9 cellular contexts compared by ENCODE assay signal in the genomic region with DNA sequence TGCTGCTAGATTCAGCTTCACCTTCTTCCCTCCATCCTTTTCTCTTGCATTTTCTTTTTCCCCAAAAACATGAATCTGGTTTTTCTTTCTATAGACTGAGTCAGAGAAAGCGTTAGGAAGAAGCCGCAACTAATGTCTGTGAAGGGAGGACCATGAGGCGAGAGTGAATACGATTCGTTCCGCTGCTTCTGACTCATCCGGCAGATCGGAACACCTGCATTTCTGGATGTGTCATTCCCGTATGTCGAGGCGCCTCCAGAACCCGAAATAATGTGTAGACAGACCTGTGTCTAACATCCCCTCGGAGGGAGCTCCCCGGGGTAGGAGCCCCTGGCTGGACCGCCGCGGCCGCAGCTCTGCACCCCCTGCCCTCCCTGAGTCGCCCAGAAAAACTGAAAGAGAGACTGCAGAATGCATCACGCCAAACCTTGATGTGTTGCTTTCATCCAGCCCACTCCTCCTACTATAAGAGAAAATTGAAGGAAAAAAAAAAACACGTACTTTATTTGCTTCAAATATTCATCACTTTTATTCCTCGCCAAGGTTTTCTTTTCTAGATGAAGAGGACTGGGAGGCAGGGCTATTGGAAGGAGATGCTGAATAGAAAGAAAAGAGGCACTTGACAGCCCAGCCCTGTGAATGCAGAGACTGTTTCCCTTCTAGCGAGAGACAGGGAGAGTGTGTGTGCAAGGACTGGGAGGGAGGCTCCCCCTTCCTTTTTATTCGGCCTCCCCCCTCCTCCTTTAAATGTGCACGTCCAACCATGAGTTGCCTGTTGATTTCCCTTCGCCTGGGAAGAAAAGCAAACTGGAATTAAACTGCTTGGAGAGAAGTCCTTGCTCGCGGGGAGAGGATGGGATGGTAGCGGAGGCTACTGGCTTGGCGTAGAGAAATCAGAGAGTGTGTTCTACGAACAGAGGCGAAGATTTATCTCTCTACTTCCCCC. TPM values are rescaled to one million over a fixed set of nuclear protein-coding genes. Genes with fewer than 3 reads are reported as not detected.
A peak's percentile ranks its signal among the peaks of the same experiment; 100 is the strongest.
DNase-seq lines count a peak whose midpoint lies in the region; ATAC-seq and TF ChIP-seq lines count a peak whose summit lies in the region.
"Had no signal": no experiment of that assay in that cellular context is flagged by ENCODE, and none has a peak within 500 bp of the region (broad histone marks: within the 10 kb centered on the region; RNA-seq: fewer than 3 reads in every experiment).

No MANE protein-coding gene starts in this region.

- H3K27ac Mint-ChIP-seq in natural killer cell: no peak overlapping the region

- peaks cover 35 to 36% of the 10 kb centered on the region in 2 donors for H3K27me3 Mint-ChIP-seq in natural killer cell (ENCODE audit: low read depth in 2 of 2)

- H3K4me1 Mint-ChIP-seq in natural killer cell: peaks cover 11 to 12% of the 10 kb centered on the region in 2 donors

- no peak for TF ChIP-seq CTCF in fibroblast of mammary gland (conservative IDR thresholded peaks at IDR 0.05; ENCODE audit: control insufficient read depth, insufficient read depth, low read depth, low read length)
- TF ChIP-seq CTCF in natural killer cell (IDR thresholded peaks at IDR 0.05): no peak

- H3K9me3 Mint-ChIP-seq in natural killer cell: peaks cover 2 to 5% of the 10 kb centered on the region in 2 donors

- no peaks in the 10 kb centered on the region for H3K36me3 Mint-ChIP-seq in natural killer cell

- H3K4me3 ChIP-seq in fibroblast of mammary gland (ENCODE audit: control insufficient read depth, low read depth, low read length): peak overlapping the region; percentile 39

- no peak for ATAC-seq in natural killer cell

- peak; percentile 20 for DNase-seq in activated CD4-positive, alpha-beta T cell treated with anti-CD3 and anti-CD28 coated beads for 48 hours
- DNase-seq in activated CD4-positive, alpha-beta T cell treated with anti-CD3 and anti-CD28 coated beads, Interleukin-2, amount 50 U/mL, for 4 hours: no peak
- DNase-seq in UCSD-AML1 (lab: John Stamatoyannopoulos, UW; ENCODE audit: unreplicated experiment): peak; percentile 1
- DNase-seq in fibroblast of mammary gland (ENCODE audit: low read depth): peak; percentile 46
- DNase-seq in natural killer cell: no peak
- no peak for DNase-seq in GM19238 (ENCODE audit: insufficient read length, low spot score)
- no peak for DNase-seq in DMS114 treated with DMSO at 0.1 percent for 48 hours (lab: John Stamatoyannopoulos, UW; ENCODE audit: unreplicated experiment)
- no peak for DNase-seq in OCI-M2 (lab: John Stamatoyannopoulos, UW; ENCODE audit: unreplicated experiment)

- H3K4me3 Mint-ChIP-seq in natural killer cell: peak overlapping the region; percentile 59

- intact Hi-C loops in natural killer cell (cut with micrococcal nuclease): no loop called here

RNA-seq across cellular contexts. Expression of a gene that starts 0.6 kb away (rescaled TPM):
- not detected for total RNA-seq in natural killer cell
- total RNA-seq: activated CD8-positive, alpha-beta memory T cell treated with anti-CD3 and anti-CD28 coated beads for 36 hours had no signal

Comparison
In these comparisons a context has a peak if more than half of its experiments do, and no peak if none do; other contexts are left out.
1. DNase-seq: peak in activated CD4-positive, alpha-beta T cell treated with anti-CD3 and anti-CD28 coated beads for 48 hours (single experiment), UCSD-AML1 (single experiment) and fibroblast of mammary gland (single experiment); none in activated CD4-positive, alpha-beta T cell treated with anti-CD3 and anti-CD28 coated beads, Interleukin-2, amount 50 U/mL, for 4 hours (0 of 2), natural killer cell (single experiment), GM19238 (single experiment), DMS114 treated with DMSO at 0.1 percent for 48 hours (single experiment) and OCI-M2 (single experiment).